24 cellular contexts compared by ENCODE assay signal in genomic region chr22:49099089-49099488, GRCh38.
"Had no signal": no experiment of that assay in that cellular context is flagged by ENCODE, and none has a peak within 500 bp of the region (broad histone marks: within the 10 kb centered on the region; RNA-seq: fewer than 3 reads in every experiment).

No MANE protein-coding gene starts in this region.

- H3K36me3 ChIP-seq: left ventricle myocardium inferior, neural progenitor cell, pancreas, right lobe of liver, thyroid gland, transverse colon, upper lobe of left lung, vagina had no signal

- ATAC-seq: natural killer cell; psoas muscle; right lobe of liver; stimulated activated memory B cell treated with anti-CD40 and anti-IgM and Interleukin-4, amounts not matched to agents 10 μg/mL and 1 μg/mL and 100 μg/mL, for 72 hours; stimulated activated naive CD8-positive, alpha-beta T cell treated with anti-CD3 and anti-CD28 coated beads, Interleukin-15, amount 100 ng/mL, for 72 hours had no signal

- H3K4me2 ChIP-seq: neural progenitor cell, smooth muscle cell had no signal

- H3K9ac ChIP-seq: neural progenitor cell had no signal

- H3K4me1 ChIP-seq: left ventricle myocardium inferior, neural progenitor cell, pancreas, psoas muscle, right lobe of liver, testis, thyroid gland, transverse colon, upper lobe of left lung, vagina had no signal

- H3K27ac ChIP-seq: left ventricle myocardium inferior, neural progenitor cell, pancreas, psoas muscle, right lobe of liver, testis, thyroid gland, transverse colon, upper lobe of left lung, vagina had no signal

- H3K9me3 ChIP-seq: left ventricle myocardium inferior, pancreas, psoas muscle, right lobe of liver, testis, thyroid gland, transverse colon, upper lobe of left lung, vagina had no signal

- H3K4me3 ChIP-seq: left ventricle myocardium inferior, lung, neural progenitor cell, pancreas, psoas muscle, right lobe of liver, smooth muscle cell, testis, thyroid gland, transverse colon, upper lobe of left lung, vagina had no signal

- DNase-seq: hippocampal formation; left ventricle myocardium inferior; naive B cell; natural killer cell; nephron progenitor cell; stimulated activated CD4-positive, alpha-beta T cell treated with anti-CD3 and anti-CD28 coated beads, Interleukin-1b, Interleukin-23, amount 100 ng/mL, for 48 hours; stimulated activated CD4-positive, alpha-beta T cell treated with anti-CD3 and anti-CD28 coated beads, Interleukin-2, amount 100 ng/mL, for 48 hours; stimulated activated CD4-positive, alpha-beta T cell treated with anti-CD3 and anti-CD28 coated beads, Interleukin-4, amount 100 ng/mL, for 4 hours; stimulated activated CD8-positive, alpha-beta memory T cell treated with anti-CD3 and anti-CD28 coated beads, Interleukin-4, amount 100 ng/mL, for 48 hours; stimulated activated naive CD4-positive, alpha-beta T cell treated with Interleukin-2 at 50 U/mL for 16 hours; stimulated activated naive CD8-positive, alpha-beta T cell treated with anti-CD3 and anti-CD28 coated beads, Interleukin-15, amount 100 ng/mL, for 72 hours; substantia nigra; testis; thyroid gland; transverse colon; upper lobe of left lung had no signal

- H2AFZ ChIP-seq: neural progenitor cell had no signal

- H3K27me3 ChIP-seq: neural progenitor cell, pancreas, right lobe of liver, testis, thyroid gland, transverse colon, upper lobe of left lung, vagina had no signal
